Comparison of ENCODE assay signal across 14 cellular contexts in the genomic region with DNA sequence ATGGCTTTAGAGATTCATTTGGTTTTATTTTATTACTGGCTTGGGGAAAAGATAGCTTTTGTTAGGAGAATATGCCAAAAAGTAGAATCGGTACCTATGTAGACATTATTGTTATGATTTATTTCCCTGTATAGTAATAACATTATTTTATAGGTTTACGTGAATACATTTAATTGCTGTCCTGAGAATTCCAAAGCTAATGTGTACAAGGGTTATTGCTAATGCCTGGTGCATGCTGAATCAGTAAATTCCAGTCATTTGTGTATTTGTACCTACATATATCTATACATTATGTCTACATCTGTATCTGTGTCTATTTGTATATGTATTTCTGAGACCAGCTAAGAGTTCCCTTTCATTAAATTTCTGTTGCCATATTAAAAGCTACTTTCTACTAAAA.
DNase-seq lines count a peak whose midpoint lies in the region; ATAC-seq and TF ChIP-seq lines count a peak whose summit lies in the region.
"Had no signal": no experiment of that assay in that cellular context is flagged by ENCODE, and none has a peak within 500 bp of the region (broad histone marks: within the 10 kb centered on the region; RNA-seq: fewer than 3 reads in every experiment).

No MANE protein-coding gene starts in this region.

- peak overlapping the region; percentile 86 for H3K27ac ChIP-seq in PC-3 (ENCODE audit: low read length)
- H3K27ac ChIP-seq in smooth muscle cell (ENCODE audit: low read depth): peak overlapping the region; percentile 64
- H3K27ac ChIP-seq in spleen: no peak overlapping the region
- H3K27ac ChIP-seq: A549 had no signal

- intact Hi-C loops in PC-3 (cut with micrococcal nuclease) (loop anchor here (2.0 to 5.0 kb wide), 5 partner anchors 57 to 550 kb away; a partner anchor contains a TSS), spleen (cut with DNase I; ENCODE audit: low total_unique reads) (no loop called here)

- no peaks in the 10 kb centered on the region for H4K20me1 ChIP-seq in PC-3 (ENCODE audit: low read length)
- no peaks in the 10 kb centered on the region for H4K20me1 ChIP-seq in smooth muscle cell (ENCODE audit: low read depth)

- TF ChIP-seq POLR2A in spleen (IDR thresholded peaks at IDR 0.05): no peak

- CTCF ChIA-PET in PC-3 (lab: Charles Lee): no interaction called here

- WGBS in smooth muscle cell (ENCODE audit: low lambda C conversion rate): 86% methylated on average over 2 of the region's 2 CpGs
- 85 to 94% (median 91%) methylated on average over 2 of the region's 2 CpGs for WGBS in spleen, 5 donors

- DNase-seq in PC-3 (peak; percentile 53), mesothelial cell of epicardium (ENCODE audit: low spot score in 2 of 2, unreplicated experiment in 2 of 2) (no peak), smooth muscle cell (lab: John Stamatoyannopoulos, UW; ENCODE audit: unreplicated experiment) (no peak), C1 segment of cervical spinal cord (lab: John Stamatoyannopoulos, UW) (no peak), spleen (no peak)
- DNase-seq: BE2C; CD8-positive, alpha-beta T cell; COR-L47; DND-41; GDM1 had no signal

- H3K9me3 Mint-ChIP-seq in mesothelial cell of epicardium: peaks cover 4% of the 10 kb centered on the region
- H3K9me3 Mint-ChIP-seq: CD8-positive, alpha-beta T cell had no signal

- TF ChIP-seq CTCF in PC-3 (conservative IDR thresholded peaks at IDR 0.05; ENCODE audit: low read depth, low read length) (no peak), mesothelial cell of epicardium (IDR thresholded peaks at IDR 0.05; ENCODE audit: unreplicated experiment) (no peak), smooth muscle cell (IDR thresholded peaks at IDR 0.05; ENCODE audit: borderline replicate concordance, insufficient read depth, poor library complexity, severe bottlenecking) (no peak), spleen (IDR thresholded peaks at IDR 0.05 in 8 of 11, conservative IDR thresholded peaks at IDR 0.05 in 3 of 11) (no peak)

- no peaks in the 10 kb centered on the region for H3K9me3 ChIP-seq in PC-3 (ENCODE audit: low read length)
- no peaks in the 10 kb centered on the region for H3K9me3 ChIP-seq in smooth muscle cell (replicated peaks; ENCODE audit: low read depth)
- H3K9me3 ChIP-seq in spleen: no peaks in the 10 kb centered on the region
- H3K9me3 ChIP-seq: A549, BE2C, HAP-1 had no signal

- H3K4me1 ChIP-seq in PC-3 (ENCODE audit: insufficient read depth, low read length) (peaks cover 44% of the 10 kb centered on the region), smooth muscle cell (ENCODE audit: low read depth) (peaks cover 37% of the 10 kb centered on the region), spleen (no peaks in the 10 kb centered on the region)

- ATAC-seq in PC-3 (peak; percentile 66), HG03039 (IDR thresholded peaks at IDR 0.05; ENCODE audit: unreplicated experiment) (no peak)
- ATAC-seq: A549; CD8-positive, alpha-beta T cell had no signal

- H3K27me3 Mint-ChIP-seq in mesothelial cell of epicardium (ENCODE audit: low read depth): no peaks in the 10 kb centered on the region

- H3K4me2 ChIP-seq in PC-3 (ENCODE audit: low read length) (peak overlapping the region; percentile 83), smooth muscle cell (peak overlapping the region; percentile 57)
- H3K4me2 ChIP-seq: A549 had no signal

- POLR2A ChIA-PET in PC-3 (lab: Charles Lee; ENCODE audit: unreplicated experiment): no interaction called here

- no peaks in the 10 kb centered on the region for H3K27me3 ChIP-seq in PC-3 (ENCODE audit: low read length)
- no peaks in the 10 kb centered on the region for H3K27me3 ChIP-seq in smooth muscle cell (ENCODE audit: low read depth)
- no peaks in the 10 kb centered on the region for H3K27me3 ChIP-seq in spleen (replicated peaks in 1 of 7)
- H3K27me3 ChIP-seq: BE2C had no signal

- peak overlapping the region; percentile 50; the same call in 1 of the 2 replicates for H3K4me3 ChIP-seq in PC-3 (ENCODE audit: low read length)
- H3K4me3 ChIP-seq in smooth muscle cell: no peak overlapping the region
- no peak overlapping the region for H3K4me3 ChIP-seq in spleen
- H3K4me3 ChIP-seq: A549, HAP-1 had no signal

- no peaks in the 10 kb centered on the region for H3K36me3 Mint-ChIP-seq in mesothelial cell of epicardium
- H3K36me3 Mint-ChIP-seq: CD14-positive monocyte; CD8-positive, alpha-beta T cell had no signal

- H3K79me2 ChIP-seq in PC-3 (ENCODE audit: low read length) (no peaks in the 10 kb centered on the region), smooth muscle cell (ENCODE audit: low read depth) (no peaks in the 10 kb centered on the region)

- peaks cover 14% of the 10 kb centered on the region for H3K4me1 Mint-ChIP-seq in mesothelial cell of epicardium
- H3K4me1 Mint-ChIP-seq: CD14-positive monocyte had no signal

- no TSS peak for BruUV-seq in PC-3 (replicated peaks; lab: Mats Ljungman, UMichigan)

- H3K9me2 ChIP-seq in PC-3 (replicated peaks; ENCODE audit: low read length): no peaks in the 10 kb centered on the region

- H2AFZ ChIP-seq in PC-3 (ENCODE audit: low read length) (peak overlapping the region; percentile 54; the same call in 1 of the 2 replicates), smooth muscle cell (ENCODE audit: low read depth) (no peak overlapping the region)

- peak overlapping the region; percentile 57 for H3K27ac Mint-ChIP-seq in mesothelial cell of epicardium
- H3K27ac Mint-ChIP-seq: CD14-positive monocyte; CD8-positive, alpha-beta T cell had no signal

- no peaks in the 10 kb centered on the region for H3F3A ChIP-seq in PC-3 (ENCODE audit: low read length, unreplicated experiment)
- no peaks in the 10 kb centered on the region for H3F3A ChIP-seq in smooth muscle cell (ENCODE audit: low read depth)

- H3K36me3 ChIP-seq in PC-3 (ENCODE audit: low read depth, low read length) (no peaks in the 10 kb centered on the region), smooth muscle cell (ENCODE audit: low read depth) (no peaks in the 10 kb centered on the region), spleen (no peaks in the 10 kb centered on the region)
- H3K36me3 ChIP-seq: BE2C, HAP-1 had no signal

- peak overlapping the region; percentile 37; the same call in 1 of the 2 replicates for H3K9ac ChIP-seq in PC-3 (ENCODE audit: low read length)
- H3K9ac ChIP-seq in smooth muscle cell (ENCODE audit: low read depth): no peak overlapping the region

- no peak overlapping the region for H3K4me3 Mint-ChIP-seq in mesothelial cell of epicardium
- H3K4me3 Mint-ChIP-seq: CD14-positive monocyte; CD8-positive, alpha-beta T cell had no signal

Comparison
In these comparisons a context has a peak if more than half of its experiments do, and no peak if none do; other contexts are left out.
1. H3K27ac ChIP-seq: peak in PC-3 (single experiment) and smooth muscle cell (single experiment); none in spleen (0 of 8).